Comparison of ENCODE assay signal across 1 cellular context in the genomic region with DNA sequence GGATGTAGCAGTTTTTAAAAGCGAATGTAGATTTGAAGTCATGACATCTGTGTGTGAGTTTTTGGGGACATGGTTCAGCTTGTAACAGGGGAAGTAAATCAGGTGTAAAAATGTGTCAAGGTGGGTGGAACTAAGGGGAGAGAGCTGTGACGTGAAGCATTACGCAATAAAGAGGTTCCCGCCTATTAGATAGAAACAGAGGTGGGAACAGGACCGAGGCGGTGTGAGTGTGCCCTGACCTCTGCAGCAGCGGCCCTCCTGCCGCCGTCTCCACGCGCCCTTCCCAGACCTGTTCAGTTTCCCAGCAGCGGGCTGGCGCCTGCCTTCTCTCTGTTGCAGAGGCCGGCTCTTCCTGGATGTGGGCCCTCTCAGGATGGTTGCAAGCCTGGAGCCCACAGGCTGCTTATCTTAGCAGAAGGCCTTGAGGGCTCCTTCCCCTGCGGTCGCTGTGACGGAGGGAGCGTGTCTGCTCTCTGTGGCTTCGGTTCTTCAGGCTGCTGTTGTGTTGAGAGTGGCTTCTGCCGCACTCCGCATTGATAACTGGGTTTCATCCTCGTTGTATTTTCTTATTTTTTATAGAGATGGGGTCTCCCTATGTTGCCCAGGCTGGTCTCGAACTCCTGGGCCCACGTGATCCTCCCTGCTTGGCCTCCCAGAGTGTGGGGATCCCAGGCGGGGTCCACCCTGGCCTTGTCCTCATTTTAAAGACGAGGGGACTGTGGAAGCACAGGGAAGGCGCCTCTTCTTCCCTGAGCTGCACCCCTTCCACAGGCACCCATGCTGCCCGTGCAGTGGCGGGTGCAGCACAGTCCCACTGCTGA.
A peak's percentile ranks its signal among the peaks of the same experiment; 100 is the strongest.
TF ChIP-seq lines count a peak whose summit lies in the region.

No MANE protein-coding gene starts in this region.

TF ChIP-seq in K562, 482 proteins besides CTCF, POLR2A, EP300 and RAD21 (continued from another document and continues in another):
- TF ChIP-seq, protein P1, sequence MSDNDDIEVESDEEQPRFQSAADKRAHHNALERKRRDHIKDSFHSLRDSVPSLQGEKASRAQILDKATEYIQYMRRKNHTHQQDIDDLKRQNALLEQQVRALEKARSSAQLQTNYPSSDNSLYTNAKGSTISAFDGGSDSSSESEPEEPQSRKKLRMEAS (CRISPR knock-in tag; IDR thresholded peaks at IDR 0.05): peak; percentile 90
- TF ChIP-seq CBFA2T3 (IDR thresholded peaks at IDR 0.05) (peak; percentile 92), SAFB (IDR thresholded peaks at IDR 0.05; ENCODE audit: borderline replicate concordance, low read depth, low read length) (no peak), ZNF232 (CRISPR knock-in tag; IDR thresholded peaks at IDR 0.05) (peak; percentile 25; the same call in 1 of the 2 replicates), POLR3G (IDR thresholded peaks at IDR 0.05; ENCODE audit: extremely low read depth, insufficient read length, insufficient replicate concordance) (no peak), MYC (IDR thresholded peaks at IDR 0.05; ENCODE audit: low read depth, low read length) (0 out of 2 replicates have a peak, but pooled peaks have one; percentile 68), MYC (CRISPR knock-in tag; IDR thresholded peaks at IDR 0.05; ENCODE audit: borderline replicate concordance, low read depth) (no peak), HDAC3 (IDR thresholded peaks at IDR 0.05; ENCODE audit: borderline replicate concordance, partially characterized antibody) (peak; percentile 37), HDAC6 (IDR thresholded peaks at IDR 0.05; ENCODE audit: low read depth, low read length) (no peak), MCM7 (IDR thresholded peaks at IDR 0.05) (no peak), MXI1 (IDR thresholded peaks at IDR 0.05; ENCODE audit: low read depth, low read length) (no peak), ATF7 (IDR thresholded peaks at IDR 0.05) (peak; percentile 81), COPS2 (conservative IDR thresholded peaks at IDR 0.05) (no peak), ZBED1 (IDR thresholded peaks at IDR 0.05) (peak; percentile 40; the same call in 1 of the 2 replicates), FUS (optimal IDR thresholded peaks at IDR 0.05; ENCODE audit: low read depth, low read length) (no peak), ZNF239 (CRISPR knock-in tag; IDR thresholded peaks at IDR 0.05) (peak; percentile 25; the same call in 1 of the 2 replicates), NFXL1 (CRISPR knock-in tag; IDR thresholded peaks at IDR 0.05) (no peak), DIDO1 (tag; IDR thresholded peaks at IDR 0.05; ENCODE audit: low read depth) (no peak), PML (IDR thresholded peaks at IDR 0.05; ENCODE audit: low read length) (peak; percentile 78), GABPB2 (CRISPR knock-in tag; conservative IDR thresholded peaks at IDR 0.05) (0 out of 2 replicates have a peak, but pooled peaks have one; percentile 33), ZFX (CRISPR knock-in tag; IDR thresholded peaks at IDR 0.05) (peak; percentile 83), GTF2E2 (tag; IDR thresholded peaks at IDR 0.05) (no peak), CHCHD3 (CRISPR knock-in tag; IDR thresholded peaks at IDR 0.05) (no peak), PCBP1 (IDR thresholded peaks at IDR 0.05; ENCODE audit: low read depth, low read length, poor library complexity, severe bottlenecking) (no peak), SRF (CRISPR knock-in tag; IDR thresholded peaks at IDR 0.05) (0 out of 4 replicates have a peak, but pooled peaks of 1 of the 2 experiments have one; percentile 6), FOXK1 (CRISPR knock-in tag; IDR thresholded peaks at IDR 0.05; ENCODE audit: borderline replicate concordance) (no peak), SMARCC2 (IDR thresholded peaks at IDR 0.05; ENCODE audit: low read depth) (0 out of 2 replicates have a peak, but pooled peaks have one; percentile 59), SRSF7 (optimal IDR thresholded peaks at IDR 0.05; ENCODE audit: low read depth, low read length) (no peak), PPARD (CRISPR knock-in tag; IDR thresholded peaks at IDR 0.05) (no peak), ZNF609 (CRISPR knock-in tag; IDR thresholded peaks at IDR 0.05; ENCODE audit: borderline replicate concordance) (peak; percentile 88; the same call in 1 of the 2 replicates), RBBP5 (IDR thresholded peaks at IDR 0.05; ENCODE audit: borderline replicate concordance, insufficient read depth, low read length, poor library complexity, severe bottlenecking) (peak; percentile 37), NCOA4 (IDR thresholded peaks at IDR 0.05; ENCODE audit: partially characterized antibody) (no peak), RCOR1 (IDR thresholded peaks at IDR 0.05; ENCODE audit: borderline replicate concordance in 1 of 2, low read depth in 2 of 2, low read length in 2 of 2) (peak; percentile 32 to 77; a peak in 2 of 4 replicates), RBM14 (IDR thresholded peaks at IDR 0.05; ENCODE audit: borderline replicate concordance, insufficient read depth, low read depth, low read length) (no peak), RAD51 (IDR thresholded peaks at IDR 0.05; ENCODE audit: borderline replicate concordance, low read depth) (peak; percentile 9; the same call in 1 of the 2 replicates), ZSCAN32 (CRISPR knock-in tag; IDR thresholded peaks at IDR 0.05) (no peak), ARNT (IDR thresholded peaks at IDR 0.05) (0 out of 4 replicates have a peak, but pooled peaks of 1 of the 2 experiments have one; percentile 35), TRIM28 (IDR thresholded peaks at IDR 0.05) (peak; percentile 88; the same call in 1 of the 2 replicates), ELK3 (CRISPR knock-in tag; IDR thresholded peaks at IDR 0.05) (no peak), TAF9B (IDR thresholded peaks at IDR 0.05; ENCODE audit: partially characterized antibody) (no peak), TRIM24 (IDR thresholded peaks at IDR 0.05) (peak; percentile 83 to 90), ZNF263 (CRISPR knock-in tag; IDR thresholded peaks at IDR 0.05; ENCODE audit: borderline replicate concordance) (no peak), ZNF324 (CRISPR knock-in tag; IDR thresholded peaks at IDR 0.05) (no peak), YY1 (IDR thresholded peaks at IDR 0.05; ENCODE audit: borderline replicate concordance in 1 of 3, control insufficient read depth in 1 of 3, extremely low read depth in 1 of 3, insufficient read depth in 3 of 3, insufficient read length in 1 of 3, insufficient replicate concordance in 2 of 3, low read depth in 1 of 3, low read length in 2 of 3) (peak in 2 of 3 experiments; percentile 33 to 69), HMGN3 (IDR thresholded peaks at IDR 0.05; ENCODE audit: borderline replicate concordance, extremely low read depth, insufficient read length, low read depth, low read length) (peak; percentile 92), SOX6 (IDR thresholded peaks at IDR 0.05) (peak; percentile 77), SIN3A (IDR thresholded peaks at IDR 0.05; ENCODE audit: borderline replicate concordance in 2 of 2, control insufficient read depth in 1 of 2, low read depth in 2 of 2, low read length in 2 of 2) (no peak), DDX20 (tag; IDR thresholded peaks at IDR 0.05; ENCODE audit: low read depth) (no peak)
- TF ChIP-seq, protein P2, sequence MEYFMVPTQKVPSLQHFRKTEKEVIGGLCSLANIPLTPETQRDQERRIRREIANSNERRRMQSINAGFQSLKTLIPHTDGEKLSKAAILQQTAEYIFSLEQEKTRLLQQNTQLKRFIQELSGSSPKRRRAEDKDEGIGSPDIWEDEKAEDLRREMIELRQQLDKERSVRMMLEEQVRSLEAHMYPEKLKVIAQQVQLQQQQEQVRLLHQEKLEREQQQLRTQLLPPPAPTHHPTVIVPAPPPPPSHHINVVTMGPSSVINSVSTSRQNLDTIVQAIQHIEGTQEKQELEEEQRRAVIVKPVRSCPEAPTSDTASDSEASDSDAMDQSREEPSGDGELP (CRISPR knock-in tag; IDR thresholded peaks at IDR 0.05; ENCODE audit: borderline replicate concordance): peak; percentile 90
- TF ChIP-seq, protein P3, sequence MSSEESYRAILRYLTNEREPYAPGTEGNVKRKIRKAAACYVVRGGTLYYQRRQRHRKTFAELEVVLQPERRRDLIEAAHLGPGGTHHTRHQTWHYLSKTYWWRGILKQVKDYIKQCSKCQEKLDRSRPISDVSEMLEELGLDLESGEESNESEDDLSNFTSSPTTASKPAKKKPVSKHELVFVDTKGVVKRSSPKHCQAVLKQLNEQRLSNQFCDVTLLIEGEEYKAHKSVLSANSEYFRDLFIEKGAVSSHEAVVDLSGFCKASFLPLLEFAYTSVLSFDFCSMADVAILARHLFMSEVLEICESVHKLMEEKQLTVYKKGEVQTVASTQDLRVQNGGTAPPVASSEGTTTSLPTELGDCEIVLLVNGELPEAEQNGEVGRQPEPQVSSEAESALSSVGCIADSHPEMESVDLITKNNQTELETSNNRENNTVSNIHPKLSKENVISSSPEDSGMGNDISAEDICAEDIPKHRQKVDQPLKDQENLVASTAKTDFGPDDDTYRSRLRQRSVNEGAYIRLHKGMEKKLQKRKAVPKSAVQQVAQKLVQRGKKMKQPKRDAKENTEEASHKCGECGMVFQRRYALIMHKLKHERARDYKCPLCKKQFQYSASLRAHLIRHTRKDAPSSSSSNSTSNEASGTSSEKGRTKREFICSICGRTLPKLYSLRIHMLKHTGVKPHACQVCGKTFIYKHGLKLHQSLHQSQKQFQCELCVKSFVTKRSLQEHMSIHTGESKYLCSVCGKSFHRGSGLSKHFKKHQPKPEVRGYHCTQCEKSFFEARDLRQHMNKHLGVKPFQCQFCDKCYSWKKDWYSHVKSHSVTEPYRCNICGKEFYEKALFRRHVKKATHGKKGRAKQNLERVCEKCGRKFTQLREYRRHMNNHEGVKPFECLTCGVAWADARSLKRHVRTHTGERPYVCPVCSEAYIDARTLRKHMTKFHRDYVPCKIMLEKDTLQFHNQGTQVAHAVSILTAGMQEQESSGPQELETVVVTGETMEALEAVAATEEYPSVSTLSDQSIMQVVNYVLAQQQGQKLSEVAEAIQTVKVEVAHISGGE (CRISPR knock-in tag; IDR thresholded peaks at IDR 0.05): peak in 1 of 3 experiments; percentile 65; a peak in 3 of 6 replicates
- TF ChIP-seq, protein P4, sequence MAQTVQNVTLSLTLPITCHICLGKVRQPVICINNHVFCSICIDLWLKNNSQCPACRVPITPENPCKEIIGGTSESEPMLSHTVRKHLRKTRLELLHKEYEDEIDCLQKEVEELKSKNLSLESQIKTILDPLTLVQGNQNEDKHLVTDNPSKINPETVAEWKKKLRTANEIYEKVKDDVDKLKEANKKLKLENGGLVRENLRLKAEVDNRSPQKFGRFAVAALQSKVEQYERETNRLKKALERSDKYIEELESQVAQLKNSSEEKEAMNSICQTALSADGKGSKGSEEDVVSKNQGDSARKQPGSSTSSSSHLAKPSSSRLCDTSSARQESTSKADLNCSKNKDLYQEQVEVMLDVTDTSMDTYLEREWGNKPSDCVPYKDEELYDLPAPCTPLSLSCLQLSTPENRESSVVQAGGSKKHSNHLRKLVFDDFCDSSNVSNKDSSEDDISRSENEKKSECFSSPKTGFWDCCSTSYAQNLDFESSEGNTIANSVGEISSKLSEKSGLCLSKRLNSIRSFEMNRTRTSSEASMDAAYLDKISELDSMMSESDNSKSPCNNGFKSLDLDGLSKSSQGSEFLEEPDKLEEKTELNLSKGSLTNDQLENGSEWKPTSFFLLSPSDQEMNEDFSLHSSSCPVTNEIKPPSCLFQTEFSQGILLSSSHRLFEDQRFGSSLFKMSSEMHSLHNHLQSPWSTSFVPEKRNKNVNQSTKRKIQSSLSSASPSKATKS (CRISPR knock-in tag; IDR thresholded peaks at IDR 0.05): no peak
- TF ChIP-seq, protein P5, sequence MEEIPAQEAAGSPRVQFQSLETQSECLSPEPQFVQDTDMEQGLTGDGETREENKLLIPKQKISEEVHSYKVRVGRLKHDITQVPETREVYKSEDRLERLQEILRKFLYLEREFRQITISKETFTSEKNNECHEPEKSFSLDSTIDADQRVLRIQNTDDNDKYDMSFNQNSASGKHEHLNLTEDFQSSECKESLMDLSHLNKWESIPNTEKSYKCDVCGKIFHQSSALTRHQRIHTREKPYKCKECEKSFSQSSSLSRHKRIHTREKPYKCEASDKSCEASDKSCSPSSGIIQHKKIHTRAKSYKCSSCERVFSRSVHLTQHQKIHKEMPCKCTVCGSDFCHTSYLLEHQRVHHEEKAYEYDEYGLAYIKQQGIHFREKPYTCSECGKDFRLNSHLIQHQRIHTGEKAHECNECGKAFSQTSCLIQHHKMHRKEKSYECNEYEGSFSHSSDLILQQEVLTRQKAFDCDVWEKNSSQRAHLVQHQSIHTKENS (CRISPR knock-in tag; IDR thresholded peaks at IDR 0.05): no peak
